11 cellular contexts compared by ENCODE assay signal in genomic region chr7:11261470-11261869, GRCh38.
A peak's percentile ranks its signal among the peaks of the same experiment; 100 is the strongest.
DNase-seq lines count a peak whose midpoint lies in the region; ATAC-seq, FAIRE-seq and TF ChIP-seq lines count a peak whose summit lies in the region.
"Had no signal": no experiment of that assay in that cellular context is flagged by ENCODE, and none has a peak within 500 bp of the region (broad histone marks: within the 10 kb centered on the region; RNA-seq: fewer than 3 reads in every experiment).

No MANE protein-coding gene starts in this region.

- H4K20me1 ChIP-seq in endothelial cell of umbilical vein (replicated peaks; ENCODE audit: control insufficient read depth, extremely low read depth, insufficient read depth, low read length): no peaks in the 10 kb centered on the region

- H3K4me2 ChIP-seq in endothelial cell of umbilical vein (ENCODE audit: insufficient read depth, low read length): no peak overlapping the region

- TF ChIP-seq POLR2A in endothelial cell of umbilical vein (IDR thresholded peaks at IDR 0.05; ENCODE audit: low read depth, low read length): no peak

- dilution Hi-C loops in endothelial cell of umbilical vein (cut with MboI; ENCODE audit: extremely low pct_ligation_motif_present, low sequenced_read_pairs): no loop called here

- intact Hi-C loops in endothelial cell of umbilical vein (cut with micrococcal nuclease): no loop called here
- intact Hi-C loops in right cardiac atrium (cut with DNase I): no loop called here

- FAIRE-seq in endothelial cell of umbilical vein (lab: Jason Lieb, UNC): no peak

- ATAC-seq in right cardiac atrium: no peak

- BruUV-seq in endothelial cell of umbilical vein (replicated peaks; lab: Mats Ljungman, UMichigan): no TSS peak

- no peak for TF ChIP-seq CTCF in endothelial cell of umbilical vein (IDR thresholded peaks at IDR 0.05; ENCODE audit: extremely low read depth in 1 of 2, insufficient read depth in 1 of 2, low read depth in 1 of 2, low read length in 2 of 2)
- no peak for TF ChIP-seq CTCF in type B pancreatic cell (conservative IDR thresholded peaks at IDR 0.05)

- no peak overlapping the region for H3K4me3 Mint-ChIP-seq in type B pancreatic cell
- H3K4me3 Mint-ChIP-seq: activated naive CD4-positive, alpha-beta T cell treated with anti-CD3 and anti-CD28 coated beads, Interleukin-2, amount 50 U/mL, for 24 hours had no signal

- DNase-seq in DMS 273 treated with DMSO at 0.1 percent for 48 hours (lab: John Stamatoyannopoulos, UW) (peak; percentile 77), NCI-H128 (lab: John Stamatoyannopoulos, UW; ENCODE audit: unreplicated experiment) (peak; percentile 89), NCI-H748 treated with DMSO at 0.1 percent for 48 hours (lab: John Stamatoyannopoulos, UW) (peak; percentile 79), endothelial cell of umbilical vein (ENCODE audit: low read depth, low spot score) (peak; percentile 1), GOT3 (lab: John Stamatoyannopoulos, UW) (no peak), right cardiac atrium (no peak), AG20443 (ENCODE audit: low spot score) (no peak), type B pancreatic cell (ENCODE audit: extremely low spot score, unreplicated experiment) (no peak)
- DNase-seq: activated CD4-positive, alpha-beta T cell treated with anti-CD3 and anti-CD28 coated beads, Interleukin-2, amount 50 U/mL, for 48 hours; NCI-H82 had no signal

- no peaks in the 10 kb centered on the region for H3K27me3 ChIP-seq in endothelial cell of umbilical vein (ENCODE audit: control insufficient read depth in 2 of 2, insufficient read depth in 2 of 2, low read length in 2 of 2)
- H3K27me3 ChIP-seq in right cardiac atrium (ENCODE audit: control insufficient read depth, insufficient read depth): no peaks in the 10 kb centered on the region

- H3K27me3 Mint-ChIP-seq in type B pancreatic cell: no peaks in the 10 kb centered on the region

- no peaks in the 10 kb centered on the region for H3K9me1 ChIP-seq in endothelial cell of umbilical vein (replicated peaks; ENCODE audit: control insufficient read depth, extremely low read depth, insufficient read depth, low read length)

- no peak overlapping the region for H3K27ac Mint-ChIP-seq in type B pancreatic cell
- H3K27ac Mint-ChIP-seq: activated naive CD4-positive, alpha-beta T cell treated with anti-CD3 and anti-CD28 coated beads, Interleukin-2, amount 50 U/mL, for 24 hours had no signal

- no peaks in the 10 kb centered on the region for H3K9me3 Mint-ChIP-seq in type B pancreatic cell
- H3K9me3 Mint-ChIP-seq: activated naive CD4-positive, alpha-beta T cell treated with anti-CD3 and anti-CD28 coated beads, Interleukin-2, amount 50 U/mL, for 24 hours had no signal

- H3K9ac ChIP-seq in endothelial cell of umbilical vein (replicated peaks; ENCODE audit: extremely low read depth, insufficient read depth, low read length): no peak overlapping the region

- no peaks in the 10 kb centered on the region for H3K4me1 Mint-ChIP-seq in type B pancreatic cell (ENCODE audit: unreplicated experiment)
- H3K4me1 Mint-ChIP-seq: activated naive CD4-positive, alpha-beta T cell treated with anti-CD3 and anti-CD28 coated beads, Interleukin-2, amount 50 U/mL, for 24 hours had no signal

- H2AFZ ChIP-seq in endothelial cell of umbilical vein (ENCODE audit: low read depth, low read length): no peak overlapping the region

- H3K36me3 ChIP-seq in endothelial cell of umbilical vein (ENCODE audit: control insufficient read depth in 2 of 2, extremely low read depth in 1 of 2, insufficient read depth in 2 of 2, low read length in 2 of 2): no peaks in the 10 kb centered on the region

- H3K27ac ChIP-seq in endothelial cell of umbilical vein (ENCODE audit: insufficient read depth, low read depth, low read length) (no peak overlapping the region), right cardiac atrium (ENCODE audit: low read length) (no peak overlapping the region)

- H3K4me3 ChIP-seq in endothelial cell of umbilical vein (replicated peaks in 1 of 3; ENCODE audit: insufficient read depth in 1 of 3, low read depth in 1 of 3, low read length in 3 of 3) (no peak overlapping the region), right cardiac atrium (ENCODE audit: low read length) (no peak overlapping the region)

- no peaks in the 10 kb centered on the region for H3K79me2 ChIP-seq in endothelial cell of umbilical vein (ENCODE audit: control insufficient read depth, insufficient read depth, low read length)

- POLR2A ChIA-PET in endothelial cell of umbilical vein (lab: Charles Lee): no interaction called here

- CTCF ChIA-PET in endothelial cell of umbilical vein (lab: Charles Lee): interaction anchor here (1.5 kb wide), 1 partner anchor 50 kb away, joined by 3 read pairs; no protein-coding TSS in a partner anchor

- H3K36me3 Mint-ChIP-seq in type B pancreatic cell: no peaks in the 10 kb centered on the region
- H3K36me3 Mint-ChIP-seq: activated naive CD4-positive, alpha-beta T cell treated with anti-CD3 and anti-CD28 coated beads, Interleukin-2, amount 50 U/mL, for 24 hours had no signal

- H3K9me3 ChIP-seq in endothelial cell of umbilical vein (replicated peaks; ENCODE audit: control insufficient read depth, insufficient read depth, low read length): no peaks in the 10 kb centered on the region
- H3K9me3 ChIP-seq in right cardiac atrium (ENCODE audit: control insufficient read depth, low read length): no peaks in the 10 kb centered on the region

- H3K4me1 ChIP-seq in endothelial cell of umbilical vein (ENCODE audit: control insufficient read depth, extremely low read depth, insufficient read depth, low read length): no peaks in the 10 kb centered on the region
- H3K4me1 ChIP-seq in right cardiac atrium (ENCODE audit: control insufficient read depth, insufficient read depth, low read length): no peaks in the 10 kb centered on the region

TF ChIP-seq in endothelial cell of umbilical vein, 7 proteins besides CTCF, POLR2A, EP300 and RAD21:
- TF ChIP-seq EZH2 (IDR thresholded peaks at IDR 0.05; ENCODE audit: borderline replicate concordance, low read depth, low read length, severe bottlenecking): no peak
- no peak for TF ChIP-seq FOS (IDR thresholded peaks at IDR 0.05; ENCODE audit: borderline replicate concordance, insufficient read depth, low read length)
- TF ChIP-seq MAX (IDR thresholded peaks at IDR 0.05; ENCODE audit: insufficient read depth, insufficient read length): no peak
- TF ChIP-seq JUN (IDR thresholded peaks at IDR 0.05; ENCODE audit: borderline replicate concordance, insufficient read depth, insufficient read length, low read depth): no peak
- TF ChIP-seq MYC (IDR thresholded peaks at IDR 0.05; ENCODE audit: low read depth, low read length): no peak
- no peak for TF ChIP-seq POLR2AphosphoS5 (IDR thresholded peaks at IDR 0.05; ENCODE audit: insufficient read depth, low read depth, low read length)
- no peak for TF ChIP-seq GATA2 (IDR thresholded peaks at IDR 0.05; ENCODE audit: insufficient read depth, insufficient read length, low read depth, low read length)

Comparison
In these comparisons a context has a peak if more than half of its experiments do, and no peak if none do; other contexts are left out.
1. DNase-seq: peak in DMS 273 treated with DMSO at 0.1 percent for 48 hours (single experiment), NCI-H128 (single experiment), NCI-H748 treated with DMSO at 0.1 percent for 48 hours (single experiment) and endothelial cell of umbilical vein (single experiment); none in GOT3 (single experiment), right cardiac atrium (0 of 3), AG20443 (single experiment) and type B pancreatic cell (single experiment).